In genomic region chr1:231985624-231986023, GRCh38 we compare ENCODE assay signal across 12 cellular contexts.
"Had no signal": no experiment of that assay in that cellular context is flagged by ENCODE, and none has a peak within 500 bp of the region (broad histone marks: within the 10 kb centered on the region; RNA-seq: fewer than 3 reads in every experiment).

No MANE protein-coding gene starts in this region.

- DNase-seq: activated CD4-positive, alpha-beta T cell treated with anti-CD3 and anti-CD28 coated beads, Interleukin-2, amount 50 U/mL, for 48 hours; activated CD4-positive, CD25-positive, alpha-beta regulatory T cell treated with anti-CD3 and anti-CD28 coated beads, Interleukin-2, amount 50 U/mL, for 72 hours; activated naive CD8-positive, alpha-beta T cell treated with anti-CD3 and anti-CD28 coated beads, Interleukin-2, amount 10 ng/mL, durations not matched to agents 7 days and 5 days; activated T-cell treated with anti-CD3 and anti-CD28 coated beads, Interleukin-2, amount 50 U/mL, for 4 hours; cortex of kidney; effector CD4-positive, alpha-beta T cell; islet precursor cell; pancreas; transverse colon had no signal

- ATAC-seq: activated T-cell treated with anti-CD3 and anti-CD28 coated beads, Interleukin-2, amount 50 U/mL, for 4 hours; pancreas; stimulated activated memory B cell treated with anti-CD40 and anti-IgM and Interleukin-4, amounts not matched to agents 10 μg/mL and 1 μg/mL and 100 μg/mL, for 72 hours had no signal

- H3K4me3 ChIP-seq: esophagus muscularis mucosa, hepatocyte, pancreas, transverse colon had no signal

- H3K27ac ChIP-seq: hepatocyte, pancreas, transverse colon had no signal

- H3K4me1 ChIP-seq: pancreas, transverse colon had no signal

- H3K4me2 ChIP-seq: hepatocyte had no signal

- FAIRE-seq: pancreas had no signal

- H3K36me3 ChIP-seq: esophagus muscularis mucosa, pancreas, transverse colon had no signal

- H3K27me3 ChIP-seq: esophagus muscularis mucosa, hepatocyte, pancreas, transverse colon had no signal

- H3K9me3 ChIP-seq: esophagus muscularis mucosa, pancreas, transverse colon had no signal
